ENCODE assay signal across 1 cellular context in genomic region chr16:87586201-87586782, GRCh38.
TF ChIP-seq lines count a peak whose summit lies in the region.

No MANE protein-coding gene starts in this region.

TF ChIP-seq in SK-N-SH treated with all-trans-retinoic acid at 6 μM for 48 hours, 23 proteins besides CTCF, POLR2A, EP300 and RAD21 (continued from another document):
- TF ChIP-seq TSHZ2 (CRISPR knock-in tag; IDR thresholded peaks at IDR 0.05) (no peak), ZNF565 (CRISPR knock-in tag; conservative IDR thresholded peaks at IDR 0.05; ENCODE audit: low read depth) (no peak), POU6F1 (CRISPR knock-in tag; IDR thresholded peaks at IDR 0.05; ENCODE audit: borderline replicate concordance, low read depth) (no peak)
